Comparison of ENCODE assay signal across 1 cellular context in genomic region chr9:81086421-81086820, GRCh38.
TF ChIP-seq lines count a peak whose summit lies in the region.

No MANE protein-coding gene starts in this region.

TF ChIP-seq in H1, 55 proteins besides CTCF, POLR2A, EP300 and RAD21 (continued from another document):
- no peak for TF ChIP-seq SP1 (IDR thresholded peaks at IDR 0.05; ENCODE audit: low read depth, low read length)
- no peak for TF ChIP-seq CHD1 (IDR thresholded peaks at IDR 0.05; ENCODE audit: low read depth, low read length)
- TF ChIP-seq GTF2F1 (IDR thresholded peaks at IDR 0.05; ENCODE audit: borderline replicate concordance, low read depth, low read length): no peak
- TF ChIP-seq HDAC2 (IDR thresholded peaks at IDR 0.05; ENCODE audit: borderline replicate concordance in 1 of 2, low read depth in 2 of 2, low read length in 2 of 2): no peak
- TF ChIP-seq YY1 (IDR thresholded peaks at IDR 0.05; ENCODE audit: low read depth, low read length): no peak
- no peak for TF ChIP-seq SAP30 (IDR thresholded peaks at IDR 0.05; ENCODE audit: insufficient read depth, insufficient replicate concordance, low read length)
